28 cellular contexts compared by ENCODE assay signal in the genomic region with DNA sequence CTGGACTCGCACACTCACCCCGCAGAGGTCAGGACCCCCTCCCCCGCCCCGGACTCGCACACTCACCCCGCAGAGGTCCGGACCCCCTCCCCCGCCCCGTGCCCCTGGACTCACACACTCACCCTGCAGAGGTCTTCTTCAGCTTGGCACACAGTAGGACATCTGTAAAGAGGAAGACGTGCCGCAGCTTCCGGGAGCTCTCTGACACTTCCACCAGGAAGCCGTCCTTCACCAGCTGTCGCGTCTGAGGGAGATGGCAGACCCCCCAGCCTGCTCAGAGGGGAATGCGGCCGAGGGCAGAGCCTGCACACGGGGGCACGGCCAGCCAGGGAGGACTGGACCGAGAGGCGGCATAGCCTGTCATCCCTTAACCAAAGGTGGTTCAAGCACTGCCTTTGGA.
"Had no signal": no experiment of that assay in that cellular context is flagged by ENCODE, and none has a peak within 500 bp of the region (broad histone marks: within the 10 kb centered on the region; RNA-seq: fewer than 3 reads in every experiment).

No MANE protein-coding gene starts in this region.

- H3K27ac ChIP-seq: SJCRH30, SK-N-MC, WERI-Rb-1 had no signal

- DNase-seq: activated CD4-positive, alpha-beta memory T cell treated with anti-CD3 and anti-CD28 coated beads, Interleukin-2, amount 10 ng/mL, durations not matched to agents 7 days and 5 days; activated CD4-positive, alpha-beta T cell treated with anti-CD3 and anti-CD28 coated beads for 1 hour; activated CD4-positive, alpha-beta T cell treated with anti-CD3 and anti-CD28 coated beads for 48 hours; activated CD4-positive, CD25-positive, alpha-beta regulatory T cell; activated CD8-positive, alpha-beta memory T cell treated with anti-CD3 and anti-CD28 coated beads for 24 hours; activated CD8-positive, alpha-beta memory T cell treated with anti-CD3 and anti-CD28 coated beads, Interleukin-2, amount 10 ng/mL, durations not matched to agents 7 days and 5 days; activated CD8-positive, alpha-beta memory T cell treated with anti-CD3 and anti-CD28 coated beads, Interleukin-2, amount 50 U/mL, for 48 hours; activated effector memory CD4-positive, alpha-beta T cell treated with Interleukin-2 at 50 U/mL for 16 hours; activated naive CD4-positive, alpha-beta T cell treated with anti-CD3 and anti-CD28 coated beads, Interleukin-2, amount 10 ng/mL, durations not matched to agents 7 days and 5 days; activated naive CD8-positive, alpha-beta T cell treated with anti-CD3 and anti-CD28 coated beads, Interleukin-2, amount 50 U/mL, for 24 hours; activated T-cell treated with anti-CD3 and anti-CD28 coated beads, Interleukin-2, amount 50 U/mL, for 48 hours; anterior cingulate cortex; Kasumi-1; KG1; MG63; NCI-H1092; NCI-H1436 treated with DMSO at 0.1 percent for 48 hours; NCI-H1694 treated with DMSO at 0.1 percent for 48 hours; NCI-H2029; NCI-H345; NCI-H524 treated with DMSO at 0.1 percent for 48 hours; SJCRH30; T1000; WERI-Rb-1 had no signal

- H3K4me3 Mint-ChIP-seq: activated CD4-positive, alpha-beta memory T cell treated with anti-CD3 and anti-CD28 coated beads, Interleukin-2, amount 10 ng/mL, durations not matched to agents 7 days and 5 days; activated CD8-positive, alpha-beta memory T cell treated with anti-CD3 and anti-CD28 coated beads, Interleukin-2, amount 10 ng/mL, durations not matched to agents 7 days and 5 days; activated naive CD4-positive, alpha-beta T cell treated with anti-CD3 and anti-CD28 coated beads, Interleukin-2, amount 10 ng/mL, durations not matched to agents 7 days and 5 days; activated naive CD8-positive, alpha-beta T cell; activated naive CD8-positive, alpha-beta T cell treated with anti-CD3 and anti-CD28 coated beads, Interleukin-2, amount 50 U/mL, for 24 hours; brain had no signal

- H3K27ac Mint-ChIP-seq: activated CD4-positive, alpha-beta memory T cell treated with anti-CD3 and anti-CD28 coated beads, Interleukin-2, amount 10 ng/mL, durations not matched to agents 7 days and 5 days; activated CD8-positive, alpha-beta memory T cell treated with anti-CD3 and anti-CD28 coated beads, Interleukin-2, amount 10 ng/mL, durations not matched to agents 7 days and 5 days; activated naive CD4-positive, alpha-beta T cell treated with anti-CD3 and anti-CD28 coated beads, Interleukin-2, amount 10 ng/mL, durations not matched to agents 7 days and 5 days; activated naive CD8-positive, alpha-beta T cell; activated naive CD8-positive, alpha-beta T cell treated with anti-CD3 and anti-CD28 coated beads, Interleukin-2, amount 50 U/mL, for 24 hours had no signal

- ATAC-seq: activated CD8-positive, alpha-beta memory T cell treated with anti-CD3 and anti-CD28 coated beads, Interleukin-2, amount 10 ng/mL, durations not matched to agents 7 days and 5 days; activated naive CD8-positive, alpha-beta T cell treated with anti-CD3 and anti-CD28 coated beads, Interleukin-2, amount 50 U/mL, for 24 hours; Panc1 had no signal

- H3K4me3 ChIP-seq: MG63, SJCRH30, SK-N-MC had no signal

- H3K4me1 Mint-ChIP-seq: activated CD4-positive, alpha-beta memory T cell treated with anti-CD3 and anti-CD28 coated beads, Interleukin-2, amount 10 ng/mL, durations not matched to agents 7 days and 5 days; activated CD8-positive, alpha-beta memory T cell treated with anti-CD3 and anti-CD28 coated beads, Interleukin-2, amount 10 ng/mL, durations not matched to agents 7 days and 5 days; activated naive CD4-positive, alpha-beta T cell treated with anti-CD3 and anti-CD28 coated beads, Interleukin-2, amount 10 ng/mL, durations not matched to agents 7 days and 5 days; activated naive CD8-positive, alpha-beta T cell treated with anti-CD3 and anti-CD28 coated beads, Interleukin-2, amount 50 U/mL, for 24 hours had no signal

- H3K27me3 ChIP-seq: MG63, SJCRH30 had no signal

- H3K36me3 ChIP-seq: SJCRH30 had no signal

- H3K27me3 Mint-ChIP-seq: activated CD4-positive, alpha-beta memory T cell treated with anti-CD3 and anti-CD28 coated beads, Interleukin-2, amount 10 ng/mL, durations not matched to agents 7 days and 5 days; activated CD8-positive, alpha-beta memory T cell treated with anti-CD3 and anti-CD28 coated beads, Interleukin-2, amount 10 ng/mL, durations not matched to agents 7 days and 5 days; activated naive CD4-positive, alpha-beta T cell treated with anti-CD3 and anti-CD28 coated beads, Interleukin-2, amount 10 ng/mL, durations not matched to agents 7 days and 5 days; activated naive CD8-positive, alpha-beta T cell; activated naive CD8-positive, alpha-beta T cell treated with anti-CD3 and anti-CD28 coated beads, Interleukin-2, amount 50 U/mL, for 24 hours had no signal

- H3K9me3 ChIP-seq: MG63, SJCRH30 had no signal
